1 cellular context compared by ENCODE assay signal in genomic region chr16:30006095-30006473, GRCh38.
A peak's percentile ranks its signal among the peaks of the same experiment; 100 is the strongest.
TF ChIP-seq lines count a peak whose summit lies in the region.

No MANE protein-coding gene starts in this region.

TF ChIP-seq in K562, 482 proteins besides CTCF, POLR2A, EP300 and RAD21:
- TF ChIP-seq ZNF780A (CRISPR knock-in tag; IDR thresholded peaks at IDR 0.05) (no peak), POLR2G (IDR thresholded peaks at IDR 0.05; ENCODE audit: low read depth, low read length) (peak; percentile 47), USF1 (CRISPR knock-in tag; IDR thresholded peaks at IDR 0.05) (no peak), ZNF740 (CRISPR knock-in tag; IDR thresholded peaks at IDR 0.05) (no peak), ZNF740 (tag; IDR thresholded peaks at IDR 0.05) (no peak), U2AF1 (optimal IDR thresholded peaks at IDR 0.05; ENCODE audit: low read depth, low read length) (no peak), MGA (IDR thresholded peaks at IDR 0.05) (no peak)
- TF ChIP-seq, protein P1, sequence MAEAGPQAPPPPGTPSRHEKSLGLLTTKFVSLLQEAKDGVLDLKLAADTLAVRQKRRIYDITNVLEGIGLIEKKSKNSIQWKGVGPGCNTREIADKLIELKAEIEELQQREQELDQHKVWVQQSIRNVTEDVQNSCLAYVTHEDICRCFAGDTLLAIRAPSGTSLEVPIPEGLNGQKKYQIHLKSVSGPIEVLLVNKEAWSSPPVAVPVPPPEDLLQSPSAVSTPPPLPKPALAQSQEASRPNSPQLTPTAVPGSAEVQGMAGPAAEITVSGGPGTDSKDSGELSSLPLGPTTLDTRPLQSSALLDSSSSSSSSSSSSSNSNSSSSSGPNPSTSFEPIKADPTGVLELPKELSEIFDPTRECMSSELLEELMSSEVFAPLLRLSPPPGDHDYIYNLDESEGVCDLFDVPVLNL (CRISPR knock-in tag; IDR thresholded peaks at IDR 0.05; ENCODE audit: low read depth) = no peak
